In genomic region chr1:24413350-24414163, GRCh38 we compare ENCODE assay signal across 1 cellular context.
TF ChIP-seq lines count a peak whose summit lies in the region.

TSS of gene STPG1 (minus strand) at chr1:24413782. CDS start at chr1:24401388, 12,394 bp downstream.

TF ChIP-seq in HEK293, 187 proteins besides CTCF, POLR2A, EP300 and RAD21 (continued from another document and continues in another):
- TF ChIP-seq ZNF10 (tag by site-specific recombination; IDR thresholded peaks at IDR 0.05) (no peak), ZNF658 (tag by site-specific recombination; IDR thresholded peaks at IDR 0.05) (no peak), INSM2 (tag by site-specific recombination; IDR thresholded peaks at IDR 0.05) (peak; percentile 35; the same call in 1 of the 2 replicates), ZNF704 (tag by site-specific recombination; IDR thresholded peaks at IDR 0.05) (no peak), ZNF248 (tag by site-specific recombination; IDR thresholded peaks at IDR 0.05) (no peak), ZNF785 (tag by site-specific recombination; IDR thresholded peaks at IDR 0.05) (no peak), ZSCAN16 (tag by site-specific recombination; IDR thresholded peaks at IDR 0.05) (no peak), ZNF529 (tag by site-specific recombination; IDR thresholded peaks at IDR 0.05; ENCODE audit: insufficient replicate concordance) (no peak), ZNF114 (tag by site-specific recombination; IDR thresholded peaks at IDR 0.05) (no peak), MEIS1 (CRISPR knock-in tag; IDR thresholded peaks at IDR 0.05; ENCODE audit: borderline replicate concordance) (no peak), ZFP37 (tag by site-specific recombination; IDR thresholded peaks at IDR 0.05) (no peak; the same call in 1 of the 2 replicates), ZSCAN5A (tag by site-specific recombination; IDR thresholded peaks at IDR 0.05) (no peak), ZNF560 (tag by site-specific recombination; IDR thresholded peaks at IDR 0.05; ENCODE audit: borderline replicate concordance) (no peak), ZNF571 (tag by site-specific recombination; IDR thresholded peaks at IDR 0.05) (no peak), ZNF214 (tag by site-specific recombination; IDR thresholded peaks at IDR 0.05; ENCODE audit: borderline replicate concordance) (no peak), ZFHX2 (tag by site-specific recombination; conservative IDR thresholded peaks at IDR 0.05) (peak; percentile 89), ZNF157 (tag by site-specific recombination; IDR thresholded peaks at IDR 0.05) (no peak), HOXA7 (CRISPR knock-in tag; IDR thresholded peaks at IDR 0.05; ENCODE audit: borderline replicate concordance) (no peak), ZNF701 (tag by site-specific recombination; IDR thresholded peaks at IDR 0.05) (no peak), ZNF510 (tag by site-specific recombination; IDR thresholded peaks at IDR 0.05; ENCODE audit: insufficient replicate concordance) (no peak), ZNF629 (tag by site-specific recombination; IDR thresholded peaks at IDR 0.05) (peak; percentile 80), ZNF555 (tag by site-specific recombination; conservative IDR thresholded peaks at IDR 0.05) (no peak), KLF7 (tag by site-specific recombination; IDR thresholded peaks at IDR 0.05; ENCODE audit: borderline replicate concordance) (peak; percentile 86; the same call in 1 of the 2 replicates), ZNF335 (tag by site-specific recombination; conservative IDR thresholded peaks at IDR 0.05) (peak; percentile 97), ZNF2 (tag by site-specific recombination; IDR thresholded peaks at IDR 0.05) (no peak), ZNF549 (tag by site-specific recombination; IDR thresholded peaks at IDR 0.05) (no peak), ZNF24 (tag by site-specific recombination; IDR thresholded peaks at IDR 0.05) (0 out of 2 replicates have a peak, but pooled peaks have one; percentile 29), ZNF48 (tag by site-specific recombination; IDR thresholded peaks at IDR 0.05) (no peak), ZNF777 (tag by site-specific recombination; IDR thresholded peaks at IDR 0.05; ENCODE audit: borderline replicate concordance) (no peak), HOXC10 (CRISPR knock-in tag; IDR thresholded peaks at IDR 0.05) (no peak), ZNF311 (tag by site-specific recombination; IDR thresholded peaks at IDR 0.05; ENCODE audit: borderline replicate concordance) (no peak), PRDM6 (tag by site-specific recombination; IDR thresholded peaks at IDR 0.05) (no peak), ZNF202 (tag by site-specific recombination; IDR thresholded peaks at IDR 0.05; ENCODE audit: borderline replicate concordance) (no peak), ZNF433 (tag by site-specific recombination; IDR thresholded peaks at IDR 0.05; ENCODE audit: low read depth) (no peak), REPIN1 (tag by site-specific recombination; IDR thresholded peaks at IDR 0.05; ENCODE audit: low read depth) (no peak), ZNF76 (tag by site-specific recombination; IDR thresholded peaks at IDR 0.05; ENCODE audit: borderline replicate concordance, low read depth) (no peak; the same call in 1 of the 2 replicates), SALL2 (tag by site-specific recombination; IDR thresholded peaks at IDR 0.05; ENCODE audit: borderline replicate concordance) (no peak), ZNF501 (tag by site-specific recombination; IDR thresholded peaks at IDR 0.05) (no peak), ZNF133 (tag by site-specific recombination; IDR thresholded peaks at IDR 0.05) (no peak), ZBTB44 (tag by site-specific recombination; IDR thresholded peaks at IDR 0.05) (peak; percentile 47; the same call in 1 of the 2 replicates), KLF16 (tag by site-specific recombination; IDR thresholded peaks at IDR 0.05) (peak; percentile 78)
- TF ChIP-seq, protein P1, sequence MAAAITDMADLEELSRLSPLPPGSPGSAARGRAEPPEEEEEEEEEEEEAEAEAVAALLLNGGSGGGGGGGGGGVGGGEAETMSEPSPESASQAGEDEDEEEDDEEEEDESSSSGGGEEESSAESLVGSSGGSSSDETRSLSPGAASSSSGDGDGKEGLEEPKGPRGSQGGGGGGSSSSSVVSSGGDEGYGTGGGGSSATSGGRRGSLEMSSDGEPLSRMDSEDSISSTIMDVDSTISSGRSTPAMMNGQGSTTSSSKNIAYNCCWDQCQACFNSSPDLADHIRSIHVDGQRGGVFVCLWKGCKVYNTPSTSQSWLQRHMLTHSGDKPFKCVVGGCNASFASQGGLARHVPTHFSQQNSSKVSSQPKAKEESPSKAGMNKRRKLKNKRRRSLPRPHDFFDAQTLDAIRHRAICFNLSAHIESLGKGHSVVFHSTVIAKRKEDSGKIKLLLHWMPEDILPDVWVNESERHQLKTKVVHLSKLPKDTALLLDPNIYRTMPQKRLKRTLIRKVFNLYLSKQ (tag by site-specific recombination; IDR thresholded peaks at IDR 0.05; ENCODE audit: borderline replicate concordance), result no peak
- TF ChIP-seq, protein P2, sequence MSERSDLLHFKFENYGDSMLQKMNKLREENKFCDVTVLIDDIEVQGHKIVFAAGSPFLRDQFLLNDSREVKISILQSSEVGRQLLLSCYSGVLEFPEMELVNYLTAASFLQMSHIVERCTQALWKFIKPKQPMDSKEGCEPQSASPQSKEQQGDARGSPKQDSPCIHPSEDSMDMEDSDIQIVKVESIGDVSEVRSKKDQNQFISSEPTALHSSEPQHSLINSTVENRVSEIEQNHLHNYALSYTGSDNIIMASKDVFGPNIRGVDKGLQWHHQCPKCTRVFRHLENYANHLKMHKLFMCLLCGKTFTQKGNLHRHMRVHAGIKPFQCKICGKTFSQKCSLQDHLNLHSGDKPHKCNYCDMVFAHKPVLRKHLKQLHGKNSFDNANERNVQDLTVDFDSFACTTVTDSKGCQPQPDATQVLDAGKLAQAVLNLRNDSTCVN (tag by site-specific recombination; optimal IDR thresholded peaks at IDR 0.05), result peak; percentile 41
- TF ChIP-seq, protein P3, sequence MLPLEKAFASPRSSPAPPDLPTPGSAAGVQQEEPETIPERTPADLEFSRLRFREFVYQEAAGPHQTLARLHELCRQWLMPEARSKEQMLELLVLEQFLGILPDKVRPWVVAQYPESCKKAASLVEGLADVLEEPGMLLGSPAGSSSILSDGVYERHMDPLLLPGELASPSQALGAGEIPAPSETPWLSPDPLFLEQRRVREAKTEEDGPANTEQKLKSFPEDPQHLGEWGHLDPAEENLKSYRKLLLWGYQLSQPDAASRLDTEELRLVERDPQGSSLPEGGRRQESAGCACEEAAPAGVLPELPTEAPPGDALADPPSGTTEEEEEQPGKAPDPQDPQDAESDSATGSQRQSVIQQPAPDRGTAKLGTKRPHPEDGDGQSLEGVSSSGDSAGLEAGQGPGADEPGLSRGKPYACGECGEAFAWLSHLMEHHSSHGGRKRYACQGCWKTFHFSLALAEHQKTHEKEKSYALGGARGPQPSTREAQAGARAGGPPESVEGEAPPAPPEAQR (tag by site-specific recombination; IDR thresholded peaks at IDR 0.05), result no peak
- TF ChIP-seq, protein P4, sequence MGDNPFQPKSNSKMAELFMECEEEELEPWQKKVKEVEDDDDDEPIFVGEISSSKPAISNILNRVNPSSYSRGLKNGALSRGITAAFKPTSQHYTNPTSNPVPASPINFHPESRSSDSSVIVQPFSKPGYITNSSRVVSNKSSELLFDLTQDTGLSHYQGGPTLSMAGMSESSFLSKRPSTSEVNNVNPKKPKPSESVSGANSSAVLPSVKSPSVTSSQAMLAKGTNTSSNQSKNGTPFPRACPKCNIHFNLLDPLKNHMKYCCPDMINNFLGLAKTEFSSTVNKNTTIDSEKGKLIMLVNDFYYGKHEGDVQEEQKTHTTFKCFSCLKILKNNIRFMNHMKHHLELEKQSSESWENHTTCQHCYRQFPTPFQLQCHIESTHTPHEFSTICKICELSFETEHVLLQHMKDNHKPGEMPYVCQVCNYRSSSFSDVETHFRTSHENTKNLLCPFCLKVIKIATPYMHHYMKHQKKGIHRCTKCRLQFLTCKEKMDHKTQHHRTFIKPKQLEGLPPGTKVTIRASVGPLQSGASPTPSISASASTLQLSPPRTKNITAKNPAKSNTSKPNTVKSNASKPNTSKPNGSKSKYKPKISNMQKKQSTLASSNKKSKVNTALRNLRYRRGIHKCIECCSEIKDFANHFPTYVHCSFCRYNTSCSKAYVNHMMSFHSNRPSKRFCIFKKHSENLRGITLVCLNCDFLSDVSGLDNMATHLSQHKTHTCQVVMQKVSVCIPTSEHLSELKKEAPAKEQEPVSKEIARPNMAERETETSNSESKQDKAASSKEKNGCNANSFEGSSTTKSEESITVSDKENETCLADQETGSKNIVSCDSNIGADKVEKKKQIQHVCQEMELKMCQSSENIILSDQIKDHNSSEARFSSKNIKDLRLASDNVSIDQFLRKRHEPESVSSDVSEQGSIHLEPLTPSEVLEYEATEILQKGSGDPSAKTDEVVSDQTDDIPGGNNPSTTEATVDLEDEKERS (tag by site-specific recombination; IDR thresholded peaks at IDR 0.05), result no peak
- TF ChIP-seq, protein P5, sequence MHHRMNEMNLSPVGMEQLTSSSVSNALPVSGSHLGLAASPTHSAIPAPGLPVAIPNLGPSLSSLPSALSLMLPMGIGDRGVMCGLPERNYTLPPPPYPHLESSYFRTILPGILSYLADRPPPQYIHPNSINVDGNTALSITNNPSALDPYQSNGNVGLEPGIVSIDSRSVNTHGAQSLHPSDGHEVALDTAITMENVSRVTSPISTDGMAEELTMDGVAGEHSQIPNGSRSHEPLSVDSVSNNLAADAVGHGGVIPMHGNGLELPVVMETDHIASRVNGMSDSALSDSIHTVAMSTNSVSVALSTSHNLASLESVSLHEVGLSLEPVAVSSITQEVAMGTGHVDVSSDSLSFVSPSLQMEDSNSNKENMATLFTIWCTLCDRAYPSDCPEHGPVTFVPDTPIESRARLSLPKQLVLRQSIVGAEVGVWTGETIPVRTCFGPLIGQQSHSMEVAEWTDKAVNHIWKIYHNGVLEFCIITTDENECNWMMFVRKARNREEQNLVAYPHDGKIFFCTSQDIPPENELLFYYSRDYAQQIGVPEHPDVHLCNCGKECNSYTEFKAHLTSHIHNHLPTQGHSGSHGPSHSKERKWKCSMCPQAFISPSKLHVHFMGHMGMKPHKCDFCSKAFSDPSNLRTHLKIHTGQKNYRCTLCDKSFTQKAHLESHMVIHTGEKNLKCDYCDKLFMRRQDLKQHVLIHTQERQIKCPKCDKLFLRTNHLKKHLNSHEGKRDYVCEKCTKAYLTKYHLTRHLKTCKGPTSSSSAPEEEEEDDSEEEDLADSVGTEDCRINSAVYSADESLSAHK (tag by site-specific recombination; IDR thresholded peaks at IDR 0.05), result no peak
